In genomic region chr19:17526922-17527321, GRCh38 we compare ENCODE assay signal across 13 cellular contexts. TPM values are rescaled to one million over a fixed set of nuclear protein-coding genes. Genes with fewer than 3 reads are reported as not detected.
DNase-seq lines count a peak whose midpoint lies in the region; ATAC-seq and TF ChIP-seq lines count a peak whose summit lies in the region.
"Had no signal": no experiment of that assay in that cellular context is flagged by ENCODE, and none has a peak within 500 bp of the region (broad histone marks: within the 10 kb centered on the region; RNA-seq: fewer than 3 reads in every experiment).

No MANE protein-coding gene starts in this region.

- no peak overlapping the region for H3K14ac ChIP-seq in neuronal stem cell (ENCODE audit: low read length)

- WGBS in neuronal stem cell (ENCODE audit: extremely low coverage in 2 of 2, insufficient read length in 2 of 2, insufficient replicate concordance in 1 of 2), 2 donors = no CpG with 5 or more reads among the region's 16 CpGs

- peak; percentile 31 for ATAC-seq in activated CD4-positive, alpha-beta T cell treated with anti-CD3 and anti-CD28 coated beads for 36 hours
- ATAC-seq in HG02840 (IDR thresholded peaks at IDR 0.05; ENCODE audit: low FRiP score, unreplicated experiment) (no peak), HG02973 (IDR thresholded peaks at IDR 0.05; ENCODE audit: unreplicated experiment) (no peak)
- ATAC-seq: foreskin keratinocyte, natural killer cell had no signal

- H3K4me3 ChIP-seq in neuronal stem cell (ENCODE audit: low read length in 2 of 2) = no peak overlapping the region
- H3K4me3 ChIP-seq: sigmoid colon had no signal

- no peaks in the 10 kb centered on the region for H3K27me3 Mint-ChIP-seq in activated CD4-positive, alpha-beta T cell treated with anti-CD3 and anti-CD28 coated beads for 36 hours

- H2BK15ac ChIP-seq in neuronal stem cell (ENCODE audit: low read length) = peak overlapping the region; percentile 75

- no peak overlapping the region for H3K4ac ChIP-seq in neuronal stem cell (ENCODE audit: low read length)

- no peak overlapping the region for H2BK5ac ChIP-seq in neuronal stem cell (ENCODE audit: low read length)

- peaks cover 2 to 7% of the 10 kb centered on the region in 2 donors for H3K4me1 ChIP-seq in neuronal stem cell (ENCODE audit: control insufficient read depth in 2 of 2, insufficient read depth in 1 of 2, low read depth in 1 of 2, low read length in 2 of 2)
- H3K4me1 ChIP-seq: foreskin keratinocyte, sigmoid colon had no signal

- H3K4me1 Mint-ChIP-seq in activated CD4-positive, alpha-beta T cell treated with anti-CD3 and anti-CD28 coated beads for 36 hours = peaks cover 22% of the 10 kb centered on the region

- H3K4me3 Mint-ChIP-seq in activated CD4-positive, alpha-beta T cell treated with anti-CD3 and anti-CD28 coated beads for 36 hours = no peak overlapping the region
- H3K4me3 Mint-ChIP-seq: dendritic cell treated with granulocyte-macrophage colony-stimulating factor and Interleukin-4, amounts not matched to agents 40 ng/mL and 50 ng/mL, for 4 days; natural killer cell had no signal

- H3K27ac Mint-ChIP-seq in activated CD4-positive, alpha-beta T cell treated with anti-CD3 and anti-CD28 coated beads for 36 hours = no peak overlapping the region
- H3K27ac Mint-ChIP-seq: dendritic cell treated with granulocyte-macrophage colony-stimulating factor and Interleukin-4, amounts not matched to agents 40 ng/mL and 50 ng/mL, for 4 days; natural killer cell had no signal

- POLR2A ChIA-PET in activated CD4-positive, alpha-beta T cell treated with anti-CD3 and anti-CD28 coated beads for 36 hours (lab: Charles Lee) = no interaction called here

- H3K36me3 Mint-ChIP-seq in activated CD4-positive, alpha-beta T cell treated with anti-CD3 and anti-CD28 coated beads for 36 hours (ENCODE audit: low read depth) = no peaks in the 10 kb centered on the region
- H3K36me3 Mint-ChIP-seq: natural killer cell had no signal

- CTCF ChIA-PET in activated CD4-positive, alpha-beta T cell treated with anti-CD3 and anti-CD28 coated beads for 36 hours (lab: Charles Lee) = no interaction called here

- H3K9me3 Mint-ChIP-seq in activated CD4-positive, alpha-beta T cell treated with anti-CD3 and anti-CD28 coated beads for 36 hours (ENCODE audit: low read depth) = no peaks in the 10 kb centered on the region

- no peak for TF ChIP-seq CTCF in GM20000 (IDR thresholded peaks at IDR 0.05; ENCODE audit: extremely low read depth, missing control alignments)

- H3K36me3 ChIP-seq in neuronal stem cell (replicated peaks in 1 of 2; ENCODE audit: control insufficient read depth in 2 of 2, insufficient read depth in 2 of 2, low read length in 2 of 2) = peaks cover 0 to 2% of the 10 kb centered on the region in 2 donors
- H3K36me3 ChIP-seq: sigmoid colon had no signal

- intact Hi-C loops in activated CD4-positive, alpha-beta T cell treated with anti-CD3 and anti-CD28 coated beads for 36 hours (cut with DNase I, micrococcal nuclease) = no loop called here

- H3K9me3 ChIP-seq in neuronal stem cell (replicated peaks in 1 of 2; ENCODE audit: control insufficient read depth in 2 of 2, insufficient read depth in 1 of 2, low read depth in 1 of 2, low read length in 2 of 2) = peaks cover 0 to 5% of the 10 kb centered on the region in 2 donors
- H3K9me3 ChIP-seq: sigmoid colon had no signal

- peak overlapping the region; percentile 81 for H2AK5ac ChIP-seq in neuronal stem cell (ENCODE audit: low read depth, low read length)

- H4K8ac ChIP-seq in neuronal stem cell (ENCODE audit: low read depth, low read length) = no peak overlapping the region

- H4K91ac ChIP-seq in neuronal stem cell (ENCODE audit: low read depth, low read length, poor library complexity) = no peak overlapping the region

- H3K27me3 ChIP-seq in neuronal stem cell (ENCODE audit: control insufficient read depth in 3 of 3, insufficient read depth in 3 of 3, low read depth in 1 of 3, low read length in 3 of 3) = peaks cover 0 to 2% (median 0%) of the 10 kb centered on the region in 3 experiments
- H3K27me3 ChIP-seq: foreskin keratinocyte had no signal

- H2BK12ac ChIP-seq in neuronal stem cell (ENCODE audit: low read length) = peak overlapping the region; percentile 41

- H3K27ac ChIP-seq in neuronal stem cell (replicated peaks; ENCODE audit: low read length) = no peak overlapping the region
- H3K27ac ChIP-seq: foreskin keratinocyte, sigmoid colon had no signal

- H2BK120ac ChIP-seq in neuronal stem cell (ENCODE audit: low read depth, low read length) = no peak overlapping the region

- peaks cover 1% of the 10 kb centered on the region for H3K79me1 ChIP-seq in neuronal stem cell (ENCODE audit: low read depth, low read length)

- H3K18ac ChIP-seq in neuronal stem cell (ENCODE audit: low read length) = no peak overlapping the region

- DNase-seq in activated CD4-positive, alpha-beta T cell treated with anti-CD3 and anti-CD28 coated beads for 36 hours = peak; percentile 49
- DNase-seq in activated CD4-positive, alpha-beta T cell treated with anti-CD3 and anti-CD28 coated beads, Interleukin-2, amount 50 U/mL, for 4 hours = no peak
- DNase-seq in GM20000 (ENCODE audit: low spot score) = peak; percentile 79
- peak; percentile 70 for DNase-seq in NCI-H69 (lab: John Stamatoyannopoulos, UW)
- no peak for DNase-seq in neuronal stem cell (ENCODE audit: low spot score)
- no peak for DNase-seq in HK-2 (ENCODE audit: unreplicated experiment)
- DNase-seq: foreskin keratinocyte, natural killer cell, NCI-H1092, sigmoid colon had no signal

- H3K23ac ChIP-seq in neuronal stem cell (ENCODE audit: low read depth, low read length, poor library complexity) = no peak overlapping the region

- H3K4me2 ChIP-seq in neuronal stem cell (ENCODE audit: insufficient read depth, low read length, poor library complexity, severe bottlenecking) = no peak overlapping the region

- H3K9ac ChIP-seq in neuronal stem cell (ENCODE audit: low read depth, low read length, poor library complexity) = no peak overlapping the region

- H2AFZ ChIP-seq in neuronal stem cell (ENCODE audit: low read length) = no peak overlapping the region

RNA-seq across cellular contexts. Expression of gene PGLS, which starts 15.5 kb away (rescaled TPM):
- total RNA-seq in activated CD4-positive, alpha-beta T cell treated with anti-CD3 and anti-CD28 coated beads for 36 hours = 10 to 100 TPM; 53.1 to 55.5 TPM
- polyA plus RNA-seq in neuronal stem cell (2013, experiment 1 of 2) = 109 TPM
- 106 TPM for polyA plus RNA-seq in neuronal stem cell (2013, experiment 2 of 2)

RNA-seq across cellular contexts. Expression of gene COLGALT1, which starts 28.5 kb away (rescaled TPM):
- total RNA-seq in activated CD4-positive, alpha-beta T cell treated with anti-CD3 and anti-CD28 coated beads for 36 hours = 10 to 100 TPM; 51.2 to 64.3 TPM
- 51.5 TPM for polyA plus RNA-seq in neuronal stem cell (2013, experiment 1 of 2)
- polyA plus RNA-seq in neuronal stem cell (2013, experiment 2 of 2) = 51.9 TPM

RNA-seq across cellular contexts. Expression of gene SLC27A1, which starts 56.6 kb away (rescaled TPM):
- 1 to 10 TPM; 2.2 to 2.7 TPM for total RNA-seq in activated CD4-positive, alpha-beta T cell treated with anti-CD3 and anti-CD28 coated beads for 36 hours
- polyA plus RNA-seq in neuronal stem cell (2013, experiment 1 of 2) = 10.0 TPM
- 9.8 TPM for polyA plus RNA-seq in neuronal stem cell (2013, experiment 2 of 2)

Comparison
In these comparisons a context has a peak if more than half of its experiments do, and no peak if none do; other contexts are left out.
1. DNase-seq: peak in activated CD4-positive, alpha-beta T cell treated with anti-CD3 and anti-CD28 coated beads for 36 hours (single experiment), GM20000 (single experiment) and NCI-H69 (single experiment); none in activated CD4-positive, alpha-beta T cell treated with anti-CD3 and anti-CD28 coated beads, Interleukin-2, amount 50 U/mL, for 4 hours (0 of 2), neuronal stem cell (single experiment) and HK-2 (single experiment).